Comparison of ENCODE assay signal across 1 cellular context in genomic region chr5:26487553-26487952, GRCh38.
TF ChIP-seq lines count a peak whose summit lies in the region.

No MANE protein-coding gene starts in this region.

TF ChIP-seq in WTC11, 78 proteins besides CTCF, POLR2A, EP300 and RAD21 (continued from another document):
- TF ChIP-seq, protein P1, sequence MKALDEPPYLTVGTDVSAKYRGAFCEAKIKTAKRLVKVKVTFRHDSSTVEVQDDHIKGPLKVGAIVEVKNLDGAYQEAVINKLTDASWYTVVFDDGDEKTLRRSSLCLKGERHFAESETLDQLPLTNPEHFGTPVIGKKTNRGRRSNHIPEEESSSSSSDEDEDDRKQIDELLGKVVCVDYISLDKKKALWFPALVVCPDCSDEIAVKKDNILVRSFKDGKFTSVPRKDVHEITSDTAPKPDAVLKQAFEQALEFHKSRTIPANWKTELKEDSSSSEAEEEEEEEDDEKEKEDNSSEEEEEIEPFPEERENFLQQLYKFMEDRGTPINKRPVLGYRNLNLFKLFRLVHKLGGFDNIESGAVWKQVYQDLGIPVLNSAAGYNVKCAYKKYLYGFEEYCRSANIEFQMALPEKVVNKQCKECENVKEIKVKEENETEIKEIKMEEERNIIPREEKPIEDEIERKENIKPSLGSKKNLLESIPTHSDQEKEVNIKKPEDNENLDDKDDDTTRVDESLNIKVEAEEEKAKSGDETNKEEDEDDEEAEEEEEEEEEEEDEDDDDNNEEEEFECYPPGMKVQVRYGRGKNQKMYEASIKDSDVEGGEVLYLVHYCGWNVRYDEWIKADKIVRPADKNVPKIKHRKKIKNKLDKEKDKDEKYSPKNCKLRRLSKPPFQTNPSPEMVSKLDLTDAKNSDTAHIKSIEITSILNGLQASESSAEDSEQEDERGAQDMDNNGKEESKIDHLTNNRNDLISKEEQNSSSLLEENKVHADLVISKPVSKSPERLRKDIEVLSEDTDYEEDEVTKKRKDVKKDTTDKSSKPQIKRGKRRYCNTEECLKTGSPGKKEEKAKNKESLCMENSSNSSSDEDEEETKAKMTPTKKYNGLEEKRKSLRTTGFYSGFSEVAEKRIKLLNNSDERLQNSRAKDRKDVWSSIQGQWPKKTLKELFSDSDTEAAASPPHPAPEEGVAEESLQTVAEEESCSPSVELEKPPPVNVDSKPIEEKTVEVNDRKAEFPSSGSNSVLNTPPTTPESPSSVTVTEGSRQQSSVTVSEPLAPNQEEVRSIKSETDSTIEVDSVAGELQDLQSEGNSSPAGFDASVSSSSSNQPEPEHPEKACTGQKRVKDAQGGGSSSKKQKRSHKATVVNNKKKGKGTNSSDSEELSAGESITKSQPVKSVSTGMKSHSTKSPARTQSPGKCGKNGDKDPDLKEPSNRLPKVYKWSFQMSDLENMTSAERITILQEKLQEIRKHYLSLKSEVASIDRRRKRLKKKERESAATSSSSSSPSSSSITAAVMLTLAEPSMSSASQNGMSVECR (CRISPR knock-in tag; IDR thresholded peaks at IDR 0.05; ENCODE audit: borderline replicate concordance) = no peak
- no peak for TF ChIP-seq E2F4 (CRISPR knock-in tag; IDR thresholded peaks at IDR 0.05; ENCODE audit: borderline replicate concordance, low read depth)
